In the genomic region with DNA sequence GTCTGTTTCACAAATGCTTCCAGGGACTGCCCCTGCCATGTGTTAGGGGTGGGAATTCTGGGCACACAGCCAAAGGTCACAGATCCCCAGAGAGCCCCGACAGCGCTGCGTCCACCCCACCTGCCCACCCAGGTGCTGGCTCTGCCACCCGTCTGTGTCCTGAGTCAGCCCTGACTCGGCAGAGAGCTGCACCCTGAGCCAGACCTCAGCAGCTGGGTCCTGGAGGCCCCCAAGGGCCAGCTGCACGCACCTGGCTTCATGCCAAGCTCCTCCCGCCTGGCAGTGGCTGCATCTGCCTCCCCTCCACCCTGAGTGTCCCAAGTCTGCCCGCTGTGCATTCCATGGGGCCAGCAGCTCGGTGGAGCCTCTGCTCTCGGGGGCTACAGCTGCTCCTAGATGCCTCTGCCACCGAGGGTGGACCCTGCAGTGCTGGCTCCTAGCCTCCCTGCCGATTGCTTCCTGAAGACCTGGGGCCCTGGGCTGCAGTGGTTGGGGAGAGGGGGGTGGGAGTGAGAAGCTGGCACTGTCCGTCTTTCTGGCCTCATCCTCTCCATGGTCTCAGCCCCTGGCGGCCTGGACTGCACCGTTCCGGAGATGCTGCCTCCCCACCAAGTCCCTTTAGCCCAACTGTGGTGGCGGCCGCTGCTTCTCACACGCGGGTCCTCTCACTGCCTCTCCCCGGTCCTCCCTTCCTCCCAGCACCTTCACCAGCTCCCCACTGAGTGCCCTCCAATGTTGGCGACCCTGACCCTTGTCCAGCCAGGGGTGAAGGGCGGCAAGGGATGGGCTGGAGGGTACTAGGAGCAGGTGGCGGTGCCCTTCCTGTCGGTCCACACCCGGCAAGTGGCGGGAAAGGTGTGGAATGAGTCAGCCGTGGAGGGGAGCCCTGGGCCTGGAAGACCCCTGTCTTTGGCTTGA, we compare ENCODE assay signal across 1 cellular context.
A peak's percentile ranks its signal among the peaks of the same experiment; 100 is the strongest.
TF ChIP-seq lines count a peak whose summit lies in the region.

No MANE protein-coding gene starts in this region.

TF ChIP-seq in HepG2, 621 proteins besides CTCF, POLR2A, EP300 and RAD21 (continued from another document and continues in another):
- TF ChIP-seq ZNF101 (CRISPR knock-in tag; IDR thresholded peaks at IDR 0.05; ENCODE audit: borderline replicate concordance, low read depth) (no peak), FOSL2 (CRISPR knock-in tag; IDR thresholded peaks at IDR 0.05) (peak; percentile 61; the same call in 1 of the 2 replicates), DPF2 (CRISPR knock-in tag; IDR thresholded peaks at IDR 0.05; ENCODE audit: borderline replicate concordance, low read depth) (peak; percentile 51), CEBPB (IDR thresholded peaks at IDR 0.05; ENCODE audit: borderline replicate concordance, low read depth, low read length) (no peak), ZNF546 (CRISPR knock-in tag; conservative IDR thresholded peaks at IDR 0.05) (no peak), NFRKB (IDR thresholded peaks at IDR 0.05) (no peak), FOXA3 (CRISPR knock-in tag; IDR thresholded peaks at IDR 0.05) (peak; percentile 62), ZKSCAN5 (CRISPR knock-in tag; IDR thresholded peaks at IDR 0.05) (no peak), RFX1 (IDR thresholded peaks at IDR 0.05) (no peak), PHF5A (CRISPR knock-in tag; IDR thresholded peaks at IDR 0.05; ENCODE audit: low read depth, unreplicated experiment) (peak; percentile 58), ELF3 (CRISPR knock-in tag; IDR thresholded peaks at IDR 0.05) (peak; percentile 32; the same call in 1 of the 2 replicates), MLLT10 (CRISPR knock-in tag; IDR thresholded peaks at IDR 0.05) (no peak), YEATS2 (CRISPR knock-in tag; IDR thresholded peaks at IDR 0.05; ENCODE audit: borderline replicate concordance) (peak; percentile 57; the same call in 1 of the 2 replicates), TEAD3 (CRISPR knock-in tag; optimal IDR thresholded peaks at IDR 0.05; ENCODE audit: borderline replicate concordance) (peak; percentile 93), ZNF333 (CRISPR knock-in tag; IDR thresholded peaks at IDR 0.05; ENCODE audit: borderline replicate concordance) (0 out of 2 replicates have a peak, but pooled peaks have one; percentile 14), THAP11 (CRISPR knock-in tag; IDR thresholded peaks at IDR 0.05) (peak; percentile 50), CAMTA2 (CRISPR knock-in tag; IDR thresholded peaks at IDR 0.05; ENCODE audit: borderline replicate concordance) (no peak; the same call in 1 of the 2 replicates), CEBPG (CRISPR knock-in tag; IDR thresholded peaks at IDR 0.05) (no peak; the same call in 1 of the 2 replicates), ZNF616 (CRISPR knock-in tag; IDR thresholded peaks at IDR 0.05; ENCODE audit: low read depth) (0 out of 2 replicates have a peak, but pooled peaks have one; percentile 56), ZMYM4 (CRISPR knock-in tag; IDR thresholded peaks at IDR 0.05) (peak; percentile 60; the same call in 1 of the 2 replicates), RFX3 (CRISPR knock-in tag; IDR thresholded peaks at IDR 0.05) (no peak), GABPB1 (CRISPR knock-in tag; IDR thresholded peaks at IDR 0.05) (peak; percentile 47), ELF1 (CRISPR knock-in tag; IDR thresholded peaks at IDR 0.05) (no peak; the same call in 1 of the 2 replicates), SP1 (IDR thresholded peaks at IDR 0.05) (no peak), SP1 (CRISPR knock-in tag; IDR thresholded peaks at IDR 0.05) (peak; percentile 54; the same call in 1 of the 2 replicates), HOXA3 (CRISPR knock-in tag; IDR thresholded peaks at IDR 0.05) (peak; percentile 82), BRD4 (CRISPR knock-in tag; IDR thresholded peaks at IDR 0.05) (no peak), NR2F6 (IDR thresholded peaks at IDR 0.05) (peak; percentile 77), NR2F6 (CRISPR knock-in tag; IDR thresholded peaks at IDR 0.05) (peak; percentile 87), NCOR1 (IDR thresholded peaks at IDR 0.05; ENCODE audit: borderline replicate concordance, low read length) (peak; percentile 74; the same call in 1 of the 2 replicates), NR2C2 (CRISPR knock-in tag; IDR thresholded peaks at IDR 0.05; ENCODE audit: borderline replicate concordance) (peak; percentile 72), KLF9 (CRISPR knock-in tag; IDR thresholded peaks at IDR 0.05; ENCODE audit: low read depth) (no peak), ASH2L (IDR thresholded peaks at IDR 0.05; ENCODE audit: insufficient read length, low read depth, low read length) (peak; percentile 65), ZNF607 (CRISPR knock-in tag; IDR thresholded peaks at IDR 0.05; ENCODE audit: borderline replicate concordance) (no peak; the same call in 1 of the 2 replicates), MTA3 (CRISPR knock-in tag; IDR thresholded peaks at IDR 0.05) (no peak), ATRX (CRISPR knock-in tag; IDR thresholded peaks at IDR 0.05; ENCODE audit: borderline replicate concordance) (no peak), FOSL1 (CRISPR knock-in tag; IDR thresholded peaks at IDR 0.05; ENCODE audit: borderline replicate concordance) (no peak), NONO (IDR thresholded peaks at IDR 0.05) (no peak), NONO (CRISPR knock-in tag; conservative IDR thresholded peaks at IDR 0.05) (peak; percentile 86), RELA (CRISPR knock-in tag; IDR thresholded peaks at IDR 0.05) (no peak; the same call in 1 of the 2 replicates), ZNF570 (CRISPR knock-in tag; IDR thresholded peaks at IDR 0.05; ENCODE audit: borderline replicate concordance) (0 out of 2 replicates have a peak, but pooled peaks have one; percentile 65)
- TF ChIP-seq, protein P1, sequence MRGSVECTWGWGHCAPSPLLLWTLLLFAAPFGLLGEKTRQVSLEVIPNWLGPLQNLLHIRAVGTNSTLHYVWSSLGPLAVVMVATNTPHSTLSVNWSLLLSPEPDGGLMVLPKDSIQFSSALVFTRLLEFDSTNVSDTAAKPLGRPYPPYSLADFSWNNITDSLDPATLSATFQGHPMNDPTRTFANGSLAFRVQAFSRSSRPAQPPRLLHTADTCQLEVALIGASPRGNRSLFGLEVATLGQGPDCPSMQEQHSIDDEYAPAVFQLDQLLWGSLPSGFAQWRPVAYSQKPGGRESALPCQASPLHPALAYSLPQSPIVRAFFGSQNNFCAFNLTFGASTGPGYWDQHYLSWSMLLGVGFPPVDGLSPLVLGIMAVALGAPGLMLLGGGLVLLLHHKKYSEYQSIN (CRISPR knock-in tag; IDR thresholded peaks at IDR 0.05; ENCODE audit: borderline replicate concordance), result no peak
- TF ChIP-seq, protein P2, sequence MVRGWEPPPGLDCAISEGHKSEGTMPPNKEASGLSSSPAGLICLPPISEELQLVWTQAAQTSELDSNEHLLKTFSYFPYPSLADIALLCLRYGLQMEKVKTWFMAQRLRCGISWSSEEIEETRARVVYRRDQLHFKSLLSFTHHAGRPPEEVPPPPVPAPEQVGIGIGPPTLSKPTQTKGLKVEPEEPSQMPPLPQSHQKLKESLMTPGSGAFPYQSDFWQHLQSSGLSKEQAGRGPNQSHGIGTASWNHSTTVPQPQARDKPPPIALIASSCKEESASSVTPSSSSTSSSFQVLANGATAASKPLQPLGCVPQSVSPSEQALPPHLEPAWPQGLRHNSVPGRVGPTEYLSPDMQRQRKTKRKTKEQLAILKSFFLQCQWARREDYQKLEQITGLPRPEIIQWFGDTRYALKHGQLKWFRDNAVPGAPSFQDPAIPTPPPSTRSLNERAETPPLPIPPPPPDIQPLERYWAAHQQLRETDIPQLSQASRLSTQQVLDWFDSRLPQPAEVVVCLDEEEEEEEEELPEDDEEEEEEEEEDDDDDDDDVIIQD (CRISPR knock-in tag; IDR thresholded peaks at IDR 0.05; ENCODE audit: low read depth), result no peak
- TF ChIP-seq, protein P3, sequence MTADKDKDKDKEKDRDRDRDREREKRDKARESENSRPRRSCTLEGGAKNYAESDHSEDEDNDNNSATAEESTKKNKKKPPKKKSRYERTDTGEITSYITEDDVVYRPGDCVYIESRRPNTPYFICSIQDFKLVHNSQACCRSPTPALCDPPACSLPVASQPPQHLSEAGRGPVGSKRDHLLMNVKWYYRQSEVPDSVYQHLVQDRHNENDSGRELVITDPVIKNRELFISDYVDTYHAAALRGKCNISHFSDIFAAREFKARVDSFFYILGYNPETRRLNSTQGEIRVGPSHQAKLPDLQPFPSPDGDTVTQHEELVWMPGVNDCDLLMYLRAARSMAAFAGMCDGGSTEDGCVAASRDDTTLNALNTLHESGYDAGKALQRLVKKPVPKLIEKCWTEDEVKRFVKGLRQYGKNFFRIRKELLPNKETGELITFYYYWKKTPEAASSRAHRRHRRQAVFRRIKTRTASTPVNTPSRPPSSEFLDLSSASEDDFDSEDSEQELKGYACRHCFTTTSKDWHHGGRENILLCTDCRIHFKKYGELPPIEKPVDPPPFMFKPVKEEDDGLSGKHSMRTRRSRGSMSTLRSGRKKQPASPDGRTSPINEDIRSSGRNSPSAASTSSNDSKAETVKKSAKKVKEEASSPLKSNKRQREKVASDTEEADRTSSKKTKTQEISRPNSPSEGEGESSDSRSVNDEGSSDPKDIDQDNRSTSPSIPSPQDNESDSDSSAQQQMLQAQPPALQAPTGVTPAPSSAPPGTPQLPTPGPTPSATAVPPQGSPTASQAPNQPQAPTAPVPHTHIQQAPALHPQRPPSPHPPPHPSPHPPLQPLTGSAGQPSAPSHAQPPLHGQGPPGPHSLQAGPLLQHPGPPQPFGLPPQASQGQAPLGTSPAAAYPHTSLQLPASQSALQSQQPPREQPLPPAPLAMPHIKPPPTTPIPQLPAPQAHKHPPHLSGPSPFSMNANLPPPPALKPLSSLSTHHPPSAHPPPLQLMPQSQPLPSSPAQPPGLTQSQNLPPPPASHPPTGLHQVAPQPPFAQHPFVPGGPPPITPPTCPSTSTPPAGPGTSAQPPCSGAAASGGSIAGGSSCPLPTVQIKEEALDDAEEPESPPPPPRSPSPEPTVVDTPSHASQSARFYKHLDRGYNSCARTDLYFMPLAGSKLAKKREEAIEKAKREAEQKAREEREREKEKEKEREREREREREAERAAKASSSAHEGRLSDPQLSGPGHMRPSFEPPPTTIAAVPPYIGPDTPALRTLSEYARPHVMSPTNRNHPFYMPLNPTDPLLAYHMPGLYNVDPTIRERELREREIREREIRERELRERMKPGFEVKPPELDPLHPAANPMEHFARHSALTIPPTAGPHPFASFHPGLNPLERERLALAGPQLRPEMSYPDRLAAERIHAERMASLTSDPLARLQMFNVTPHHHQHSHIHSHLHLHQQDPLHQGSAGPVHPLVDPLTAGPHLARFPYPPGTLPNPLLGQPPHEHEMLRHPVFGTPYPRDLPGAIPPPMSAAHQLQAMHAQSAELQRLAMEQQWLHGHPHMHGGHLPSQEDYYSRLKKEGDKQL (CRISPR knock-in tag; IDR thresholded peaks at IDR 0.05; ENCODE audit: low read depth), result peak; percentile 38; the same call in 1 of the 2 replicates
- TF ChIP-seq, protein P4, sequence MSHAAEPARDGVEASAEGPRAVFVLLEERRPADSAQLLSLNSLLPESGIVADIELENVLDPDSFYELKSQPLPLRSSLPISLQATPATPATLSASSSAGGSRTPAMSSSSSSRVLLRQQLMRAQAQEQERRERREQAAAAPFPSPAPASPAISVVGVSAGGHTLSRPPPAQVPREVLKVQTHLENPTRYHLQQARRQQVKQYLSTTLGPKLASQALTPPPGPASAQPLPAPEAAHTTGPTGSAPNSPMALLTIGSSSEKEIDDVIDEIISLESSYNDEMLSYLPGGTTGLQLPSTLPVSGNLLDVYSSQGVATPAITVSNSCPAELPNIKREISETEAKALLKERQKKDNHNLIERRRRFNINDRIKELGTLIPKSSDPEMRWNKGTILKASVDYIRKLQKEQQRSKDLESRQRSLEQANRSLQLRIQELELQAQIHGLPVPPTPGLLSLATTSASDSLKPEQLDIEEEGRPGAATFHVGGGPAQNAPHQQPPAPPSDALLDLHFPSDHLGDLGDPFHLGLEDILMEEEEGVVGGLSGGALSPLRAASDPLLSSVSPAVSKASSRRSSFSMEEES (CRISPR knock-in tag; IDR thresholded peaks at IDR 0.05), result no peak
- TF ChIP-seq, protein P5, sequence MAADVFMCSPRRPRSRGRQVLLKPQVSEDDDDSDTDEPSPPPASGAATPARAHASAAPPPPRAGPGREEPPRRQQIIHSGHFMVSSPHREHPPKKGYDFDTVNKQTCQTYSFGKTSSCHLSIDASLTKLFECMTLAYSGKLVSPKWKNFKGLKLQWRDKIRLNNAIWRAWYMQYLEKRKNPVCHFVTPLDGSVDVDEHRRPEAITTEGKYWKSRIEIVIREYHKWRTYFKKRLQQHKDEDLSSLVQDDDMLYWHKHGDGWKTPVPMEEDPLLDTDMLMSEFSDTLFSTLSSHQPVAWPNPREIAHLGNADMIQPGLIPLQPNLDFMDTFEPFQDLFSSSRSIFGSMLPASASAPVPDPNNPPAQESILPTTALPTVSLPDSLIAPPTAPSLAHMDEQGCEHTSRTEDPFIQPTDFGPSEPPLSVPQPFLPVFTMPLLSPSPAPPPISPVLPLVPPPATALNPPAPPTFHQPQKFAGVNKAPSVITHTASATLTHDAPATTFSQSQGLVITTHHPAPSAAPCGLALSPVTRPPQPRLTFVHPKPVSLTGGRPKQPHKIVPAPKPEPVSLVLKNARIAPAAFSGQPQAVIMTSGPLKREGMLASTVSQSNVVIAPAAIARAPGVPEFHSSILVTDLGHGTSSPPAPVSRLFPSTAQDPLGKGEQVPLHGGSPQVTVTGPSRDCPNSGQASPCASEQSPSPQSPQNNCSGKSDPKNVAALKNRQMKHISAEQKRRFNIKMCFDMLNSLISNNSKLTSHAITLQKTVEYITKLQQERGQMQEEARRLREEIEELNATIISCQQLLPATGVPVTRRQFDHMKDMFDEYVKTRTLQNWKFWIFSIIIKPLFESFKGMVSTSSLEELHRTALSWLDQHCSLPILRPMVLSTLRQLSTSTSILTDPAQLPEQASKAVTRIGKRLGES (CRISPR knock-in tag; IDR thresholded peaks at IDR 0.05; ENCODE audit: borderline replicate concordance), result no peak
- TF ChIP-seq, protein P6, sequence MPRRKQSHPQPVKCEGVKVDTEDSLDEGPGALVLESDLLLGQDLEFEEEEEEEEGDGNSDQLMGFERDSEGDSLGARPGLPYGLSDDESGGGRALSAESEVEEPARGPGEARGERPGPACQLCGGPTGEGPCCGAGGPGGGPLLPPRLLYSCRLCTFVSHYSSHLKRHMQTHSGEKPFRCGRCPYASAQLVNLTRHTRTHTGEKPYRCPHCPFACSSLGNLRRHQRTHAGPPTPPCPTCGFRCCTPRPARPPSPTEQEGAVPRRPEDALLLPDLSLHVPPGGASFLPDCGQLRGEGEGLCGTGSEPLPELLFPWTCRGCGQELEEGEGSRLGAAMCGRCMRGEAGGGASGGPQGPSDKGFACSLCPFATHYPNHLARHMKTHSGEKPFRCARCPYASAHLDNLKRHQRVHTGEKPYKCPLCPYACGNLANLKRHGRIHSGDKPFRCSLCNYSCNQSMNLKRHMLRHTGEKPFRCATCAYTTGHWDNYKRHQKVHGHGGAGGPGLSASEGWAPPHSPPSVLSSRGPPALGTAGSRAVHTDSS (CRISPR knock-in tag; conservative IDR thresholded peaks at IDR 0.05), result no peak
- TF ChIP-seq, protein P7, sequence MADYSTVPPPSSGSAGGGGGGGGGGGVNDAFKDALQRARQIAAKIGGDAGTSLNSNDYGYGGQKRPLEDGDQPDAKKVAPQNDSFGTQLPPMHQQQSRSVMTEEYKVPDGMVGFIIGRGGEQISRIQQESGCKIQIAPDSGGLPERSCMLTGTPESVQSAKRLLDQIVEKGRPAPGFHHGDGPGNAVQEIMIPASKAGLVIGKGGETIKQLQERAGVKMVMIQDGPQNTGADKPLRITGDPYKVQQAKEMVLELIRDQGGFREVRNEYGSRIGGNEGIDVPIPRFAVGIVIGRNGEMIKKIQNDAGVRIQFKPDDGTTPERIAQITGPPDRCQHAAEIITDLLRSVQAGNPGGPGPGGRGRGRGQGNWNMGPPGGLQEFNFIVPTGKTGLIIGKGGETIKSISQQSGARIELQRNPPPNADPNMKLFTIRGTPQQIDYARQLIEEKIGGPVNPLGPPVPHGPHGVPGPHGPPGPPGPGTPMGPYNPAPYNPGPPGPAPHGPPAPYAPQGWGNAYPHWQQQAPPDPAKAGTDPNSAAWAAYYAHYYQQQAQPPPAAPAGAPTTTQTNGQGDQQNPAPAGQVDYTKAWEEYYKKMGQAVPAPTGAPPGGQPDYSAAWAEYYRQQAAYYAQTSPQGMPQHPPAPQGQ (CRISPR knock-in tag; IDR thresholded peaks at IDR 0.05; ENCODE audit: borderline replicate concordance), result no peak
